28 cellular contexts compared by ENCODE assay signal in the genomic region with DNA sequence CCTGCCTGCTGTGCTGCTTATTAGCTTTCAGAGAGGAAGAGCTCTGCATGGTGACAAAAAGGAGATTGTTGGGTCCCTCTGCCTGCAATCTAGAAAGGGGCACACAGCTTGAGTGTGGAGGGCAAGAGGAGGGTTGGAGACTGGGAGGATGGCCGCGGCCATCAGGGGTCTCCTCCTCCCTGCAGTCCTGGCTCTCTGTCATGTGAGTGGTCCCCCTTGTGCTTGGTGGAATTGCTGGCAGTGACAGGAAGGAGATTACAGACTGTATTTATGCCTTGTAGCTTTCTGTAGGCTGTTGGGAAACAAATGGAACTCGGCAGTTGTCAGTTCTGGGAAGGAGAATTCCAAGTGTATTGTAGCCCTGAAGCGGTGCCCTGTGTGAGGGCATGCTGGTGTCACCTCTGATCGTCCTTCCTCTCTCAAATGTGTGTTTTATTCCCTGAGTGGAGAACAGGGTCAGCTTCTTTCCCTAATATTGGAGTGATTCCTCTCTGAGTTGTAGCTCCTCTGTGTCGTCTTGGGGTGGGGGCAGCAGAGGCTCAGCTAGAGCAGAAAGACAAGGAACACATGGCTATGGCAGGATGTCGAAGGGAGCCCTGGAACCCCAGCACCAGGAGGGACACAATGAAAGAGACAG.
"Had no signal": no experiment of that assay in that cellular context is flagged by ENCODE, and none has a peak within 500 bp of the region (broad histone marks: within the 10 kb centered on the region; RNA-seq: fewer than 3 reads in every experiment).

No MANE protein-coding gene starts in this region.

- H3K9ac ChIP-seq: SK-N-SH had no signal

- ATAC-seq: natural killer cell; sciatic nerve; stimulated activated naive CD8-positive, alpha-beta T cell treated with anti-CD3 and anti-CD28 coated beads, Interleukin-15, amount 100 ng/mL, for 72 hours; WTC11 had no signal

- H3K4me3 ChIP-seq: esophagus squamous epithelium, heart right ventricle, left ventricle myocardium inferior, ovary, skin epidermis, thyroid gland, upper lobe of left lung, vagina had no signal

- H3K36me3 ChIP-seq: brain microvascular endothelial cell, esophagus squamous epithelium, heart right ventricle, left ventricle myocardium inferior, ovary, thyroid gland, upper lobe of left lung, vagina had no signal

- DNase-seq: activated CD4-positive, alpha-beta T cell treated with anti-CD3 and anti-CD28 coated beads for 1 hour; activated effector memory CD4-positive, alpha-beta T cell treated with Interleukin-2 at 50 U/mL for 16 hours; activated naive CD4-positive, alpha-beta T cell treated with Interleukin-2 at 50 U/mL for 16 hours; activated T-cell treated with anti-CD3 and anti-CD28 coated beads for 4 hours; brain microvascular endothelial cell; central memory CD4-positive, alpha-beta T cell; dermis blood vessel endothelial cell; effector CD8-positive, alpha-beta T cell; esophagus squamous epithelium; foreskin melanocyte; heart right ventricle; left ventricle myocardium inferior; natural killer cell; SK-N-SH; stimulated activated CD4-positive, alpha-beta T cell treated with anti-CD3 and anti-CD28 coated beads, Interleukin-12 subunit alpha, Interleukin-12 subunit beta, amount 100 ng/mL, for 4 hours; stimulated activated CD4-positive, alpha-beta T cell treated with anti-CD3 and anti-CD28 coated beads, Interleukin-4, amount 100 ng/mL, for 24 hours; stimulated activated naive CD8-positive, alpha-beta T cell treated with anti-CD3 and anti-CD28 coated beads, Interleukin-15, amount 100 ng/mL, for 72 hours; substantia nigra; SW 1271; T1000; thyroid gland; upper lobe of left lung had no signal

- H3K9me3 ChIP-seq: esophagus squamous epithelium, heart right ventricle, left ventricle myocardium inferior, ovary, SK-N-SH, thyroid gland, upper lobe of left lung, vagina had no signal

- H3K4me2 ChIP-seq: SK-N-SH had no signal

- H3K4me1 ChIP-seq: esophagus squamous epithelium, heart right ventricle, left ventricle myocardium inferior, thyroid gland, upper lobe of left lung, vagina had no signal

- H3K27me3 ChIP-seq: brain microvascular endothelial cell, esophagus squamous epithelium, ovary, thyroid gland, upper lobe of left lung, vagina had no signal

- H3K27ac ChIP-seq: brain microvascular endothelial cell, epithelial cell of prostate, esophagus squamous epithelium, heart right ventricle, left ventricle myocardium inferior, ovary, skin epidermis, thyroid gland, vagina had no signal
